Comparison of ENCODE assay signal across 1 cellular context in genomic region chr18:69934866-69935265, GRCh38.
TF ChIP-seq lines count a peak whose summit lies in the region.

No MANE protein-coding gene starts in this region.

TF ChIP-seq in GM12878, 131 proteins besides CTCF, POLR2A, EP300 and RAD21:
- TF ChIP-seq TCF7 (IDR thresholded peaks at IDR 0.05; ENCODE audit: borderline replicate concordance) (no peak), GABPA (IDR thresholded peaks at IDR 0.05; ENCODE audit: low read depth) (no peak), ZBTB11 (CRISPR knock-in tag; IDR thresholded peaks at IDR 0.05) (no peak)
- TF ChIP-seq, protein P1, sequence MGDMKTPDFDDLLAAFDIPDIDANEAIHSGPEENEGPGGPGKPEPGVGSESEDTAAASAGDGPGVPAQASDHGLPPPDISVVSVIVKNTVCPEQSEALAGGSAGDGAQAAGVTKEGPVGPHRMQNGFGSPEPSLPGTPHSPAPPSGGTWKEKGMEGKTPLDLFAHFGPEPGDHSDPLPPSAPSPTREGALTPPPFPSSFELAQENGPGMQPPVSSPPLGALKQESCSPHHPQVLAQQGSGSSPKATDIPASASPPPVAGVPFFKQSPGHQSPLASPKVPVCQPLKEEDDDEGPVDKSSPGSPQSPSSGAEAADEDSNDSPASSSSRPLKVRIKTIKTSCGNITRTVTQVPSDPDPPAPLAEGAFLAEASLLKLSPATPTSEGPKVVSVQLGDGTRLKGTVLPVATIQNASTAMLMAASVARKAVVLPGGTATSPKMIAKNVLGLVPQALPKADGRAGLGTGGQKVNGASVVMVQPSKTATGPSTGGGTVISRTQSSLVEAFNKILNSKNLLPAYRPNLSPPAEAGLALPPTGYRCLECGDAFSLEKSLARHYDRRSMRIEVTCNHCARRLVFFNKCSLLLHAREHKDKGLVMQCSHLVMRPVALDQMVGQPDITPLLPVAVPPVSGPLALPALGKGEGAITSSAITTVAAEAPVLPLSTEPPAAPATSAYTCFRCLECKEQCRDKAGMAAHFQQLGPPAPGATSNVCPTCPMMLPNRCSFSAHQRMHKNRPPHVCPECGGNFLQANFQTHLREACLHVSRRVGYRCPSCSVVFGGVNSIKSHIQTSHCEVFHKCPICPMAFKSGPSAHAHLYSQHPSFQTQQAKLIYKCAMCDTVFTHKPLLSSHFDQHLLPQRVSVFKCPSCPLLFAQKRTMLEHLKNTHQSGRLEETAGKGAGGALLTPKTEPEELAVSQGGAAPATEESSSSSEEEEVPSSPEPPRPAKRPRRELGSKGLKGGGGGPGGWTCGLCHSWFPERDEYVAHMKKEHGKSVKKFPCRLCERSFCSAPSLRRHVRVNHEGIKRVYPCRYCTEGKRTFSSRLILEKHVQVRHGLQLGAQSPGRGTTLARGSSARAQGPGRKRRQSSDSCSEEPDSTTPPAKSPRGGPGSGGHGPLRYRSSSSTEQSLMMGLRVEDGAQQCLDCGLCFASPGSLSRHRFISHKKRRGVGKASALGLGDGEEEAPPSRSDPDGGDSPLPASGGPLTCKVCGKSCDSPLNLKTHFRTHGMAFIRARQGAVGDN (IDR thresholded peaks at IDR 0.05): no peak
TF ChIP-seq in GM12878: peak in this region for 0.
